In genomic region chr1:197140123-197140522, GRCh38 we compare ENCODE assay signal across 17 cellular contexts. TPM values are rescaled to one million over a fixed set of nuclear protein-coding genes. Genes with fewer than 3 reads are reported as not detected.
DNase-seq lines count a peak whose midpoint lies in the region; ATAC-seq and TF ChIP-seq lines count a peak whose summit lies in the region.
"Had no signal": no experiment of that assay in that cellular context is flagged by ENCODE, and none has a peak within 500 bp of the region (broad histone marks: within the 10 kb centered on the region; RNA-seq: fewer than 3 reads in every experiment).

No MANE protein-coding gene starts in this region.

- H3K27ac ChIP-seq in SK-N-MC (peak overlapping the region; percentile 57), colonic mucosa (no peak overlapping the region)
- H3K27ac ChIP-seq: gastroesophageal sphincter, KMS-11 had no signal

- H3K27ac Mint-ChIP-seq in activated naive CD8-positive, alpha-beta T cell treated with anti-CD3 and anti-CD28 coated beads, Interleukin-2, amount 10 ng/mL, durations not matched to agents 7 days and 5 days = peak overlapping the region; percentile 47
- no peak overlapping the region for H3K27ac Mint-ChIP-seq in activated naive CD8-positive, alpha-beta T cell treated with anti-CD3 and anti-CD28 coated beads, Interleukin-2, amount 50 U/mL, for 24 hours
- H3K27ac Mint-ChIP-seq: T-cell had no signal

- no peak for ATAC-seq in activated naive CD8-positive, alpha-beta T cell treated with anti-CD3 and anti-CD28 coated beads, Interleukin-2, amount 10 ng/mL, durations not matched to agents 7 days and 5 days (ENCODE audit: low read depth)
- ATAC-seq in activated naive CD8-positive, alpha-beta T cell treated with anti-CD3 and anti-CD28 coated beads, Interleukin-2, amount 50 U/mL, for 24 hours = no peak
- no peak for ATAC-seq in GM18909 (IDR thresholded peaks at IDR 0.05; ENCODE audit: poor library complexity, unreplicated experiment)
- ATAC-seq: gastroesophageal sphincter, Panc1, T-cell had no signal

- no peaks in the 10 kb centered on the region for H3K27me3 Mint-ChIP-seq in activated naive CD8-positive, alpha-beta T cell treated with anti-CD3 and anti-CD28 coated beads, Interleukin-2, amount 10 ng/mL, durations not matched to agents 7 days and 5 days
- peaks cover 3% of the 10 kb centered on the region for H3K27me3 Mint-ChIP-seq in activated naive CD8-positive, alpha-beta T cell treated with anti-CD3 and anti-CD28 coated beads, Interleukin-2, amount 50 U/mL, for 24 hours

- H3K4me1 ChIP-seq in skeletal muscle satellite cell (ENCODE audit: control insufficient read depth, insufficient read depth, low read length) (peaks cover 22% of the 10 kb centered on the region), colonic mucosa (no peaks in the 10 kb centered on the region)

- no peaks in the 10 kb centered on the region for H3K9me3 ChIP-seq in SK-N-MC (ENCODE audit: low read depth, low read length)
- H3K9me3 ChIP-seq in skeletal muscle satellite cell (replicated peaks; ENCODE audit: low read length) = no peaks in the 10 kb centered on the region
- H3K9me3 ChIP-seq in colonic mucosa = no peaks in the 10 kb centered on the region
- H3K9me3 ChIP-seq: gastroesophageal sphincter had no signal

- H3K27me3 ChIP-seq in skeletal muscle satellite cell (ENCODE audit: control insufficient read depth, insufficient read depth, low read length) = no peaks in the 10 kb centered on the region
- H3K27me3 ChIP-seq in colonic mucosa = no peaks in the 10 kb centered on the region

- H3K4me3 ChIP-seq in SK-N-MC (peak overlapping the region; percentile 28), epithelial cell of esophagus (ENCODE audit: low read length) (no peak overlapping the region), skeletal muscle satellite cell (ENCODE audit: low read length) (no peak overlapping the region), colonic mucosa (no peak overlapping the region)
- H3K4me3 ChIP-seq: gastroesophageal sphincter had no signal

- H3K36me3 ChIP-seq in SK-N-MC (ENCODE audit: insufficient read depth, low read length) (peaks cover 68% of the 10 kb centered on the region), skeletal muscle satellite cell (ENCODE audit: insufficient read depth, low read length) (peaks cover 22% of the 10 kb centered on the region), colonic mucosa (no peaks in the 10 kb centered on the region)
- H3K36me3 ChIP-seq: gastroesophageal sphincter had no signal

- H3K9me3 Mint-ChIP-seq in activated naive CD8-positive, alpha-beta T cell treated with anti-CD3 and anti-CD28 coated beads, Interleukin-2, amount 10 ng/mL, durations not matched to agents 7 days and 5 days = no peaks in the 10 kb centered on the region
- H3K9me3 Mint-ChIP-seq in activated naive CD8-positive, alpha-beta T cell treated with anti-CD3 and anti-CD28 coated beads, Interleukin-2, amount 50 U/mL, for 24 hours = no peaks in the 10 kb centered on the region
- H3K9me3 Mint-ChIP-seq: T-cell had no signal

- intact Hi-C loops in colonic mucosa (cut with DNase I) = no loop called here

- H3K4me1 Mint-ChIP-seq in activated naive CD8-positive, alpha-beta T cell treated with anti-CD3 and anti-CD28 coated beads, Interleukin-2, amount 10 ng/mL, durations not matched to agents 7 days and 5 days = peaks cover 32% of the 10 kb centered on the region
- peaks cover 7% of the 10 kb centered on the region for H3K4me1 Mint-ChIP-seq in activated naive CD8-positive, alpha-beta T cell treated with anti-CD3 and anti-CD28 coated beads, Interleukin-2, amount 50 U/mL, for 24 hours

- H3K4me2 ChIP-seq in skeletal muscle satellite cell (ENCODE audit: low read length) = peak overlapping the region; percentile 12
- H3K4me2 ChIP-seq: KMS-11 had no signal

- H3K9ac ChIP-seq in SK-N-MC (ENCODE audit: insufficient read length) (no peak overlapping the region), skeletal muscle satellite cell (ENCODE audit: low read depth, low read length) (no peak overlapping the region), colonic mucosa (ENCODE audit: low read depth in 2 of 2, low read length in 2 of 2) (no peak overlapping the region)
- H3K9ac ChIP-seq: KMS-11 had no signal

- POLR2A ChIA-PET in activated naive CD8-positive, alpha-beta T cell treated with anti-CD3 and anti-CD28 coated beads, Interleukin-2, amount 10 ng/mL, durations not matched to agents 7 days and 5 days (lab: Charles Lee) = interaction anchor here (0.6 kb wide), 1 partner anchor 213 kb away, joined by 4 read pairs; no protein-coding TSS in a partner anchor

- no peak overlapping the region for H3K4me3 Mint-ChIP-seq in activated naive CD8-positive, alpha-beta T cell treated with anti-CD3 and anti-CD28 coated beads, Interleukin-2, amount 10 ng/mL, durations not matched to agents 7 days and 5 days
- no peak overlapping the region for H3K4me3 Mint-ChIP-seq in activated naive CD8-positive, alpha-beta T cell treated with anti-CD3 and anti-CD28 coated beads, Interleukin-2, amount 50 U/mL, for 24 hours
- H3K4me3 Mint-ChIP-seq: T-cell had no signal

- no peak for DNase-seq in activated naive CD8-positive, alpha-beta T cell treated with anti-CD3 and anti-CD28 coated beads, Interleukin-2, amount 10 ng/mL, durations not matched to agents 7 days and 5 days
- DNase-seq in activated naive CD8-positive, alpha-beta T cell treated with anti-CD3 and anti-CD28 coated beads, Interleukin-2, amount 50 U/mL, for 24 hours = no peak
- DNase-seq in SK-N-MC (ENCODE audit: low read depth, low spot score) = peak; percentile 83
- DNase-seq in epithelial cell of esophagus (ENCODE audit: low read depth) = peak; percentile 25
- DNase-seq in C1 segment of cervical spinal cord (lab: John Stamatoyannopoulos, UW) = no peak
- DNase-seq in colonic mucosa = no peak
- DNase-seq: activated CD4-positive, alpha-beta T cell treated with anti-CD3 and anti-CD28 coated beads for 4 hours; aorta; DMS153; effector CD4-positive, alpha-beta T cell; NCI-H1417 treated with DMSO at 0.1 percent for 48 hours; T-cell had no signal

- TF ChIP-seq CTCF in epithelial cell of esophagus (IDR thresholded peaks at IDR 0.05; ENCODE audit: insufficient read depth, low read depth, low read length, missing control alignments) = no peak
- TF ChIP-seq CTCF in colonic mucosa (IDR thresholded peaks at IDR 0.05) = no peak

- H3K36me3 Mint-ChIP-seq in activated naive CD8-positive, alpha-beta T cell treated with anti-CD3 and anti-CD28 coated beads, Interleukin-2, amount 10 ng/mL, durations not matched to agents 7 days and 5 days = peaks cover 45% of the 10 kb centered on the region
- peaks cover 36% of the 10 kb centered on the region for H3K36me3 Mint-ChIP-seq in activated naive CD8-positive, alpha-beta T cell treated with anti-CD3 and anti-CD28 coated beads, Interleukin-2, amount 50 U/mL, for 24 hours (ENCODE audit: low read depth)
- H3K36me3 Mint-ChIP-seq: T-cell had no signal

RNA-seq across cellular contexts. Expression of gene ASPM, which starts 6.3 kb away (rescaled TPM):
- 10 to 100 TPM; 55.9 to 57.2 TPM for total RNA-seq in activated naive CD8-positive, alpha-beta T cell treated with anti-CD3 and anti-CD28 coated beads, Interleukin-2, amount 10 ng/mL, durations not matched to agents 7 days and 5 days
- total RNA-seq in skeletal muscle satellite cell (2012; rRNA removed) = 19.8 and 27.1 TPM in 2 replicates
- 10 to 100 TPM in 1 of 2 donors, 1 to 10 TPM in 1; 9.1 to 20.1 TPM for total RNA-seq in colonic mucosa

Comparison
In these comparisons a context has a peak if more than half of its experiments do, and no peak if none do; other contexts are left out.
1. DNase-seq: peak in SK-N-MC (single experiment) and epithelial cell of esophagus (single experiment); none in activated naive CD8-positive, alpha-beta T cell treated with anti-CD3 and anti-CD28 coated beads, Interleukin-2, amount 10 ng/mL, durations not matched to agents 7 days and 5 days (single experiment), activated naive CD8-positive, alpha-beta T cell treated with anti-CD3 and anti-CD28 coated beads, Interleukin-2, amount 50 U/mL, for 24 hours (single experiment), C1 segment of cervical spinal cord (0 of 14) and colonic mucosa (single experiment).